In genomic region chr21:37257526-37257966, GRCh38 we compare ENCODE assay signal across 8 cellular contexts. TPM values are rescaled to one million over a fixed set of nuclear protein-coding genes. Genes with fewer than 3 reads are reported as not detected.
A peak's percentile ranks its signal among the peaks of the same experiment; 100 is the strongest.
DNase-seq lines count a peak whose midpoint lies in the region; ATAC-seq, FAIRE-seq and TF ChIP-seq lines count a peak whose summit lies in the region.

No MANE protein-coding gene starts in this region.

- TF ChIP-seq POLR2A in GM12891 (IDR thresholded peaks at IDR 0.05; ENCODE audit: low read depth, low read length), result no peak; the same call in none of the 2 replicates
- no peak for TF ChIP-seq POLR2A in spleen (IDR thresholded peaks at IDR 0.05)

- FAIRE-seq in GM12891 (lab: Jason Lieb, UNC), result no peak

- in situ Hi-C loops in astrocyte of the cerebellum (cut with HindIII; ENCODE audit: low sequenced_read_pairs), result no loop called here

- H3K4me3 ChIP-seq in A673 (ENCODE audit: low read depth, low read length, poor library complexity, severe bottlenecking), result peak overlapping the region; percentile 49
- peak overlapping the region; percentile 52 for H3K4me3 ChIP-seq in astrocyte of the cerebellum (ENCODE audit: low read depth, low read length)
- H3K4me3 ChIP-seq in iPS-18c (ENCODE audit: insufficient read depth, low read depth, low read length), result peak overlapping the region; percentile 63
- H3K4me3 ChIP-seq in spleen, result peak overlapping the region; percentile 50 to 81 (median 60)

- peak; percentile 46 for DNase-seq in A673 (ENCODE audit: low spot score)
- no peak for DNase-seq in GM12891 (ENCODE audit: insufficient read length, low spot score)
- DNase-seq in NCI-H69 (lab: John Stamatoyannopoulos, UW), result peak; percentile 72
- no peak for DNase-seq in astrocyte of the cerebellum (ENCODE audit: low read depth)
- DNase-seq in spleen, result peak; percentile 84
- no peak for DNase-seq in DMS153 treated with DMSO at 0.1 percent for 48 hours (lab: John Stamatoyannopoulos, UW; ENCODE audit: unreplicated experiment)

- H3K27me3 ChIP-seq in A673 (replicated peaks; ENCODE audit: insufficient read depth, low read depth, low read length, poor library complexity) (no peaks in the 10 kb centered on the region), spleen (replicated peaks in 1 of 7) (no peaks in the 10 kb centered on the region)

- TF ChIP-seq CTCF in A673 (conservative IDR thresholded peaks at IDR 0.05; ENCODE audit: low read depth, low read length) (no peak), astrocyte of the cerebellum (IDR thresholded peaks at IDR 0.05; ENCODE audit: low read depth, low read length, missing control alignments) (no peak), spleen (IDR thresholded peaks at IDR 0.05 in 8 of 11, conservative IDR thresholded peaks at IDR 0.05 in 3 of 11) (no peak)

- H3K36me3 ChIP-seq in A673 (ENCODE audit: insufficient read depth, low read length, poor library complexity, severe bottlenecking), result no peaks in the 10 kb centered on the region
- peaks cover 0 to 17% (median 0%) of the 10 kb centered on the region in 6 donors for H3K36me3 ChIP-seq in spleen

- H3K9me3 ChIP-seq in A673 (ENCODE audit: low read depth, low read length, poor library complexity, severe bottlenecking), result no peaks in the 10 kb centered on the region
- no peaks in the 10 kb centered on the region for H3K9me3 ChIP-seq in iPS-18c (ENCODE audit: control insufficient read depth, insufficient read depth, low read length)
- no peaks in the 10 kb centered on the region for H3K9me3 ChIP-seq in spleen

- intact Hi-C loops in A673 (cut with micrococcal nuclease; ENCODE audit: unreplicated experiment), result no loop called here
- intact Hi-C loops in spleen (cut with DNase I; ENCODE audit: low total_unique reads), result no loop called here

- H3K4me1 ChIP-seq in A673 (ENCODE audit: insufficient read depth, low read length, poor library complexity, severe bottlenecking), result peaks cover 12% of the 10 kb centered on the region
- H3K4me1 ChIP-seq in spleen, result peaks cover 10 to 77% (median 30%) of the 10 kb centered on the region in 6 donors

- POLR2A ChIA-PET in A673 (lab: Charles Lee; ENCODE audit: low non-redundant PET), result no interaction called here

- H3K27ac ChIP-seq in A673 (ENCODE audit: low read depth, low read length, poor library complexity, severe bottlenecking) (peak overlapping the region; percentile 82), spleen (peak overlapping the region; percentile 67 to 91 (median 86))

- ATAC-seq in HG02870 (IDR thresholded peaks at IDR 0.05; ENCODE audit: unreplicated experiment), result peak; percentile 33

- WGBS in spleen, 5 donors, result 1 to 10% (median 3%) methylated on average over 22 of the region's 22 CpGs

- CTCF ChIA-PET in A673 (lab: Charles Lee), result no interaction called here

- no TSS peak for BruUV-seq in A673 (replicated peaks; lab: Mats Ljungman, UMichigan)

TF ChIP-seq in GM12891, 5 proteins besides CTCF, POLR2A, EP300 and RAD21:
- no peak for TF ChIP-seq TAF1 (IDR thresholded peaks at IDR 0.05; ENCODE audit: low read depth, low read length)
- TF ChIP-seq PAX5 (IDR thresholded peaks at IDR 0.05; ENCODE audit: insufficient read depth, low read length, severe bottlenecking), result no peak
- peak; percentile 50 for TF ChIP-seq SPI1 (IDR thresholded peaks at IDR 0.05; ENCODE audit: low read depth, low read length)
- TF ChIP-seq POLR2AphosphoS5 (IDR thresholded peaks at IDR 0.05; ENCODE audit: low read depth, low read length), result no peak; the same call in 1 of the 2 replicates
- TF ChIP-seq POU2F2 (IDR thresholded peaks at IDR 0.05; ENCODE audit: low read depth, low read length), result no peak

RNA-seq across cellular contexts. Expression of gene VPS26C, which starts 9.6 kb away (rescaled TPM):
- total RNA-seq in A673 (2021) (45.3 and 50.2 TPM in 2 replicates), spleen (10 to 100 TPM; 48.7 to 76.9 (median 58.4) TPM)
- 29.8 TPM for polyA plus RNA-seq in GM12891 (2012; ENCODE audit: low read depth, missing spikeins)
- 10 to 100 TPM; 17.0 to 23.5 (median 18.6) TPM for polyA plus RNA-seq in spleen

Comparison
In these comparisons a context has a peak if more than half of its experiments do, and no peak if none do; other contexts are left out.
1. DNase-seq: peak in A673 (single experiment), NCI-H69 (single experiment) and spleen (single experiment); none in GM12891 (single experiment), astrocyte of the cerebellum (single experiment) and DMS153 treated with DMSO at 0.1 percent for 48 hours (single experiment).
2. Peak in every context shown above with its lines, with median percentiles within 50 percentile points of each other: H3K4me3 ChIP-seq.